In genomic region chr3:46866720-46867549, GRCh38 we compare ENCODE assay signal across 9 cellular contexts. TPM values are rescaled to one million over a fixed set of nuclear protein-coding genes. Genes with fewer than 3 reads are reported as not detected.
A peak's percentile ranks its signal among the peaks of the same experiment; 100 is the strongest.
DNase-seq lines count a peak whose midpoint lies in the region; ATAC-seq, FAIRE-seq and TF ChIP-seq lines count a peak whose summit lies in the region.
"Had no signal": no experiment of that assay in that cellular context is flagged by ENCODE, and none has a peak within 500 bp of the region (broad histone marks: within the 10 kb centered on the region; RNA-seq: fewer than 3 reads in every experiment).

No MANE protein-coding gene starts in this region.

- TF ChIP-seq CTCF in WI38 (IDR thresholded peaks at IDR 0.05; ENCODE audit: low read depth, low read length), result peak; percentile 85
- peak; percentile 97 for TF ChIP-seq CTCF in brain microvascular endothelial cell (IDR thresholded peaks at IDR 0.05; ENCODE audit: low read depth, low read length, missing control alignments)
- peak; percentile 94 for TF ChIP-seq CTCF in kidney (IDR thresholded peaks at IDR 0.05; ENCODE audit: borderline replicate concordance, extremely low read depth, insufficient read depth)

- DNase-seq in COLO829 (ENCODE audit: low spot score), result peak; percentile 53
- peak in 57 of 76 experiments; percentile 2 to 83 (median 45) for DNase-seq in HUDEP-2 (lab: John Stamatoyannopoulos, UW; ENCODE audit: unreplicated experiment in 76 of 76)
- peak; percentile 27 for DNase-seq in brain microvascular endothelial cell
- peak; percentile 93 for DNase-seq in kidney
- peak; percentile 75 for DNase-seq in stimulated activated CD4-positive, alpha-beta T cell treated with anti-CD3 and anti-CD28 coated beads, Interleukin-1b, Interleukin-23, amount 100 ng/mL, for 48 hours

- ATAC-seq in HG02610 (IDR thresholded peaks at IDR 0.05; ENCODE audit: unreplicated experiment), result no peak
- no peak for ATAC-seq in GM19023 (IDR thresholded peaks at IDR 0.05; ENCODE audit: unreplicated experiment)

- peaks cover 4% of the 10 kb centered on the region for H3K27me3 ChIP-seq in brain microvascular endothelial cell (replicated peaks)

- no peaks in the 10 kb centered on the region for H3K9me3 ChIP-seq in kidney (ENCODE audit: control insufficient read depth in 1 of 2, low read length in 2 of 2)

- H3K36me3 ChIP-seq in brain microvascular endothelial cell (replicated peaks), result no peaks in the 10 kb centered on the region
- no peaks in the 10 kb centered on the region for H3K36me3 ChIP-seq in kidney (ENCODE audit: control insufficient read depth in 1 of 2, insufficient read depth in 2 of 2, low read length in 2 of 2)

- H3K27ac ChIP-seq in brain microvascular endothelial cell, result no peak overlapping the region
- H3K27ac ChIP-seq in kidney (ENCODE audit: low read depth in 2 of 2, low read length in 2 of 2), result peak overlapping the region; percentile 66 to 86
- H3K27ac ChIP-seq: SK-N-MC had no signal

- intact Hi-C loops in kidney (cut with DNase I), result no loop called here

- no peak for FAIRE-seq in kidney (lab: Jason Lieb, UNC)

- in situ Hi-C loops in brain microvascular endothelial cell (cut with HindIII; ENCODE audit: low pct_ligation_motif_present, low sequenced_read_pairs), result no loop called here

- peak overlapping the region; percentile 1 to 66 for H3K9ac ChIP-seq in kidney (ENCODE audit: low read length in 2 of 2)

- no peak overlapping the region for H3K4me3 ChIP-seq in WI38 (ENCODE audit: low read depth, low read length)
- H3K4me3 ChIP-seq in brain microvascular endothelial cell (ENCODE audit: low read depth, low read length), result no peak overlapping the region
- no peak overlapping the region for H3K4me3 ChIP-seq in kidney (ENCODE audit: low read length in 2 of 2)
- H3K4me3 ChIP-seq: SK-N-MC had no signal

- peaks cover 31 to 57% of the 10 kb centered on the region in 2 donors for H3K4me1 ChIP-seq in kidney (ENCODE audit: control insufficient read depth in 1 of 2, insufficient read depth in 1 of 2, low read depth in 1 of 2, low read length in 2 of 2)

RNA-seq across cellular contexts. Expression of gene MYL3, which starts 3.7 kb away (rescaled TPM):
- 41.3 TPM for total RNA-seq in kidney
- 81.9 TPM for polyA plus RNA-seq in kidney (ENCODE audit: insufficient read depth, low read depth, low replicate concordance)

RNA-seq across cellular contexts. Expression of gene PTH1R, which starts 10.6 kb away (rescaled TPM):
- total RNA-seq in kidney, result 286 TPM
- polyA plus RNA-seq in kidney (ENCODE audit: insufficient read depth, low read depth, low replicate concordance), result 1,885 TPM

Comparison
In these comparisons a context has a peak if more than half of its experiments do, and no peak if none do; other contexts are left out.
1. DNase-seq: peak in every context shown above with its lines; median percentile 93 in kidney; 75 in stimulated activated CD4-positive, alpha-beta T cell treated with anti-CD3 and anti-CD28 coated beads, Interleukin-1b, Interleukin-23, amount 100 ng/mL, for 48 hours; 53 in COLO829; 45 in HUDEP-2; 27 in brain microvascular endothelial cell.